Comparison of ENCODE assay signal across 13 cellular contexts in genomic region chr2:98771264-98771663, GRCh38. TPM values are rescaled to one million over a fixed set of nuclear protein-coding genes. Genes with fewer than 3 reads are reported as not detected.
A peak's percentile ranks its signal among the peaks of the same experiment; 100 is the strongest.
DNase-seq lines count a peak whose midpoint lies in the region; ATAC-seq and TF ChIP-seq lines count a peak whose summit lies in the region.
"Had no signal": no experiment of that assay in that cellular context is flagged by ENCODE, and none has a peak within 500 bp of the region (broad histone marks: within the 10 kb centered on the region; RNA-seq: fewer than 3 reads in every experiment).

No MANE protein-coding gene starts in this region.

- no peaks in the 10 kb centered on the region for H4K20me1 ChIP-seq in OCI-LY7 (ENCODE audit: insufficient read depth, low read length)

- intact Hi-C loops in activated CD4-positive, alpha-beta T cell treated with anti-CD3 and anti-CD28 coated beads, Interleukin-2, amount 10 ng/mL, durations not matched to agents 24 days and 14 days (cut with micrococcal nuclease) = loop anchor here (1.0 to 5.0 kb wide), 4 partner anchors 10 to 122 kb away; no protein-coding TSS in a partner anchor
- intact Hi-C loops in OCI-LY7 (cut with micrococcal nuclease; ENCODE audit: unreplicated experiment) = no loop called here

- no peak for TF ChIP-seq POLR2A in suprapubic skin (IDR thresholded peaks at IDR 0.05)

- H3K27ac ChIP-seq in OCI-LY7 (ENCODE audit: low read depth, low read length, poor library complexity, severe bottlenecking) (peak overlapping the region; percentile 51), cingulate gyrus (ENCODE audit: low read depth, low read length) (peak overlapping the region; percentile 69), suprapubic skin (no peak overlapping the region)
- H3K27ac ChIP-seq: RWPE1 had no signal

- no peaks in the 10 kb centered on the region for H3K9me3 Mint-ChIP-seq in activated CD4-positive, alpha-beta T cell treated with anti-CD3 and anti-CD28 coated beads, Interleukin-2, amount 10 ng/mL, durations not matched to agents 24 days and 14 days
- H3K9me3 Mint-ChIP-seq in stimulated activated effector memory CD8-positive, alpha-beta T cell treated with anti-CD3 and anti-CD28 coated beads, Interleukin-12 subunit alpha, Interleukin-12 subunit beta, amount 100 ng/mL, for 72 hours = no peaks in the 10 kb centered on the region
- H3K9me3 Mint-ChIP-seq: neural crest cell had no signal

- CTCF ChIA-PET in OCI-LY7 (lab: Charles Lee; ENCODE audit: unreplicated experiment) = interaction anchor here (0.5 kb wide), 1 partner anchor 24 kb away, joined by 3 read pairs; no protein-coding TSS in a partner anchor

- H3K79me2 ChIP-seq in OCI-LY7 (ENCODE audit: insufficient read depth, low read depth, low read length) = no peaks in the 10 kb centered on the region

- no peak for TF ChIP-seq EP300 in suprapubic skin (IDR thresholded peaks at IDR 0.05)

- in situ Hi-C loops in G401 (cut with HindIII; ENCODE audit: low sequenced_read_pairs) = no loop called here

- H3K9me3 ChIP-seq in OCI-LY7 (ENCODE audit: low read length) = no peaks in the 10 kb centered on the region
- no peaks in the 10 kb centered on the region for H3K9me3 ChIP-seq in suprapubic skin
- H3K9me3 ChIP-seq: heart right ventricle had no signal

- ATAC-seq in stimulated activated effector memory CD8-positive, alpha-beta T cell treated with anti-CD3 and anti-CD28 coated beads, Interleukin-12 subunit alpha, Interleukin-12 subunit beta, amount 100 ng/mL, for 72 hours = no peak
- no peak for ATAC-seq in HG03439 (IDR thresholded peaks at IDR 0.05; ENCODE audit: unreplicated experiment)

- H3K4me3 ChIP-seq in OCI-LY7 (ENCODE audit: low read depth, low read length, poor library complexity, severe bottlenecking) (peak overlapping the region; percentile 13), suprapubic skin (no peak overlapping the region)

- DNase-seq in activated CD4-positive, alpha-beta T cell treated with anti-CD3 and anti-CD28 coated beads, Interleukin-2, amount 10 ng/mL, durations not matched to agents 24 days and 14 days = no peak
- no peak for DNase-seq in activated CD4-positive, alpha-beta T cell treated with anti-CD3 and anti-CD28 coated beads for 4 hours
- no peak for DNase-seq in OCI-LY7 (ENCODE audit: low spot score)
- no peak for DNase-seq in stimulated activated effector memory CD8-positive, alpha-beta T cell treated with anti-CD3 and anti-CD28 coated beads, Interleukin-12 subunit alpha, Interleukin-12 subunit beta, amount 100 ng/mL, for 72 hours (ENCODE audit: low spot score in 2 of 2)
- DNase-seq in G401 (ENCODE audit: low spot score) = no peak
- no peak for DNase-seq in suprapubic skin (ENCODE audit: low spot score in 2 of 2)
- DNase-seq: DMS 273 treated with DMSO at 0.1 percent for 48 hours, heart right ventricle, NCI-H1048 had no signal

- no peaks in the 10 kb centered on the region for H3K27me3 Mint-ChIP-seq in activated CD4-positive, alpha-beta T cell treated with anti-CD3 and anti-CD28 coated beads, Interleukin-2, amount 10 ng/mL, durations not matched to agents 24 days and 14 days

- H3K4me1 Mint-ChIP-seq in activated CD4-positive, alpha-beta T cell treated with anti-CD3 and anti-CD28 coated beads, Interleukin-2, amount 10 ng/mL, durations not matched to agents 24 days and 14 days = peaks cover 68% of the 10 kb centered on the region
- H3K4me1 Mint-ChIP-seq in stimulated activated effector memory CD8-positive, alpha-beta T cell treated with anti-CD3 and anti-CD28 coated beads, Interleukin-12 subunit alpha, Interleukin-12 subunit beta, amount 100 ng/mL, for 72 hours = peaks cover 73% of the 10 kb centered on the region

- peak overlapping the region; percentile 95 for H3K27ac Mint-ChIP-seq in activated CD4-positive, alpha-beta T cell treated with anti-CD3 and anti-CD28 coated beads, Interleukin-2, amount 10 ng/mL, durations not matched to agents 24 days and 14 days
- peak overlapping the region; percentile 94 for H3K27ac Mint-ChIP-seq in stimulated activated effector memory CD8-positive, alpha-beta T cell treated with anti-CD3 and anti-CD28 coated beads, Interleukin-12 subunit alpha, Interleukin-12 subunit beta, amount 100 ng/mL, for 72 hours

- no peaks in the 10 kb centered on the region for H3K36me3 Mint-ChIP-seq in activated CD4-positive, alpha-beta T cell treated with anti-CD3 and anti-CD28 coated beads, Interleukin-2, amount 10 ng/mL, durations not matched to agents 24 days and 14 days (ENCODE audit: low read depth)
- H3K36me3 Mint-ChIP-seq in stimulated activated effector memory CD8-positive, alpha-beta T cell treated with anti-CD3 and anti-CD28 coated beads, Interleukin-12 subunit alpha, Interleukin-12 subunit beta, amount 100 ng/mL, for 72 hours = peaks cover 10% of the 10 kb centered on the region

- H3K4me2 ChIP-seq in OCI-LY7 (ENCODE audit: low read length) = peak overlapping the region; percentile 53

- H3K36me3 ChIP-seq in OCI-LY7 (ENCODE audit: insufficient read depth, low read length) (no peaks in the 10 kb centered on the region), suprapubic skin (no peaks in the 10 kb centered on the region)
- H3K36me3 ChIP-seq: heart right ventricle had no signal

- BruUV-seq in OCI-LY7 (replicated peaks; lab: Mats Ljungman, UMichigan) = no TSS peak

- H3K4me3 Mint-ChIP-seq in activated CD4-positive, alpha-beta T cell treated with anti-CD3 and anti-CD28 coated beads, Interleukin-2, amount 10 ng/mL, durations not matched to agents 24 days and 14 days = peak overlapping the region; percentile 81
- peak overlapping the region; percentile 76 for H3K4me3 Mint-ChIP-seq in stimulated activated effector memory CD8-positive, alpha-beta T cell treated with anti-CD3 and anti-CD28 coated beads, Interleukin-12 subunit alpha, Interleukin-12 subunit beta, amount 100 ng/mL, for 72 hours
- H3K4me3 Mint-ChIP-seq: neural crest cell had no signal

- H2AFZ ChIP-seq in OCI-LY7 (ENCODE audit: low read length) = peak overlapping the region; percentile 77

- no peaks in the 10 kb centered on the region for H3K9me2 ChIP-seq in OCI-LY7 (ENCODE audit: insufficient read depth, low read length)

- H3K4me1 ChIP-seq in OCI-LY7 (ENCODE audit: insufficient read depth, low read length, poor library complexity, severe bottlenecking) (peaks cover 51% of the 10 kb centered on the region), suprapubic skin (peaks cover 44% of the 10 kb centered on the region)

- WGBS in suprapubic skin = 97% methylated on average over 2 of the region's 2 CpGs

- POLR2A ChIA-PET in OCI-LY7 (lab: Charles Lee) = interaction anchor here (1.0 to 1.2 kb wide), 3 partner anchors 9 to 22 kb away, joined by 3 read pairs; no protein-coding TSS in a partner anchor

- no peaks in the 10 kb centered on the region for H3K27me3 ChIP-seq in suprapubic skin

- TF ChIP-seq CTCF in OCI-LY7 (conservative IDR thresholded peaks at IDR 0.05; ENCODE audit: low read length) (no peak), suprapubic skin (IDR thresholded peaks at IDR 0.05) (no peak)

RNA-seq across cellular contexts. Expression of gene MGAT4A, which starts 40.3 kb away (rescaled TPM):
- 48.8 and 49.2 TPM in 2 replicates for total RNA-seq in activated CD4-positive, alpha-beta T cell treated with anti-CD3 and anti-CD28 coated beads, Interleukin-2, amount 10 ng/mL, durations not matched to agents 24 days and 14 days
- total RNA-seq in OCI-LY7 (2014; rRNA removed; shearing (Covaris generic)) = 7.7 and 10.1 TPM in 2 replicates
- total RNA-seq in OCI-LY7 (2022) = 9.5 and 15.4 TPM in 2 replicates
- 3.0 and 4.4 TPM in 2 replicates for total RNA-seq in G401 (2014; rRNA removed; shearing (Covaris generic))
- 10 to 100 TPM in 3 of 4 donors, 1 to 10 TPM in 1; 6.4 to 13.8 (median 11.7) TPM for total RNA-seq in suprapubic skin
